Comparison of ENCODE assay signal across 17 cellular contexts in genomic region chr2:226910384-226910783, GRCh38.
DNase-seq lines count a peak whose midpoint lies in the region; ATAC-seq, FAIRE-seq and TF ChIP-seq lines count a peak whose summit lies in the region.
"Had no signal": no experiment of that assay in that cellular context is flagged by ENCODE, and none has a peak within 500 bp of the region (broad histone marks: within the 10 kb centered on the region; RNA-seq: fewer than 3 reads in every experiment).

No MANE protein-coding gene starts in this region.

- H3K4me2 ChIP-seq in DOHH2 (ENCODE audit: low read length): peak overlapping the region; percentile 94; the same call in 1 of the 2 replicates

- intact Hi-C loops in activated B cell treated with CpG ODN at 0.5 μM for 24 hours (cut with micrococcal nuclease): no loop called here

- H3K9me2 ChIP-seq in DOHH2 (replicated peaks; ENCODE audit: control insufficient read depth, low read length): no peaks in the 10 kb centered on the region

- peak; percentile 36 for FAIRE-seq in islet of Langerhans (lab: Jason Lieb, UNC)
- FAIRE-seq: G401.6, GM12891 had no signal

- no peaks in the 10 kb centered on the region for H3K27me3 Mint-ChIP-seq in IgD-negative memory B cell
- no peaks in the 10 kb centered on the region for H3K27me3 Mint-ChIP-seq in activated B cell treated with CpG ODN at 0.5 μM for 24 hours
- H3K27me3 Mint-ChIP-seq: CD4-positive, alpha-beta T cell had no signal

- peaks cover 12% of the 10 kb centered on the region for H3K36me3 Mint-ChIP-seq in IgD-negative memory B cell
- peaks cover 33% of the 10 kb centered on the region for H3K36me3 Mint-ChIP-seq in activated B cell treated with CpG ODN at 0.5 μM for 24 hours (ENCODE audit: low read depth)

- H3K27me3 ChIP-seq in DOHH2 (ENCODE audit: control insufficient read depth, low read length): no peaks in the 10 kb centered on the region

- H3K27ac Mint-ChIP-seq in IgD-negative memory B cell (peak overlapping the region; percentile 53 to 94 (median 94)), activated B cell treated with CpG ODN at 0.5 μM for 24 hours (peak overlapping the region; percentile 94)
- H3K27ac Mint-ChIP-seq: CD4-positive, alpha-beta T cell; H9 had no signal

- H4K20me1 ChIP-seq in DOHH2 (ENCODE audit: control insufficient read depth, insufficient read depth, low read depth, low read length): no peaks in the 10 kb centered on the region

- H3K4me3 ChIP-seq in DOHH2 (ENCODE audit: low read length): no peak overlapping the region

- H3K27ac ChIP-seq in DOHH2 (ENCODE audit: low read depth, low read length): no peak overlapping the region

- no peak for DNase-seq in activated B cell treated with CpG ODN at 0.5 μM for 24 hours
- no peak for DNase-seq in mesenteric fat pad (ENCODE audit: low spot score)
- no peak for DNase-seq in EL
- DNase-seq in SIG-M5 (lab: John Stamatoyannopoulos, UW): no peak
- DNase-seq: ACHN; C1 segment of cervical spinal cord; Calu3; CD4-positive, alpha-beta T cell; DMS 273 treated with DMSO at 0.1 percent for 48 hours; GOT3; H9 had no signal

- peaks cover 43% of the 10 kb centered on the region for H3K36me3 ChIP-seq in DOHH2 (ENCODE audit: control insufficient read depth, low read length)

- H3K9me3 ChIP-seq in DOHH2 (ENCODE audit: control insufficient read depth, insufficient read depth, low read length): no peaks in the 10 kb centered on the region

- H3K9me3 Mint-ChIP-seq in IgD-negative memory B cell (peaks cover 0 to 3% (median 0%) of the 10 kb centered on the region in 3 donors), activated B cell treated with CpG ODN at 0.5 μM for 24 hours (peaks cover 3% of the 10 kb centered on the region)
- H3K9me3 Mint-ChIP-seq: H9 had no signal

- no peak for TF ChIP-seq CTCF in DOHH2 (IDR thresholded peaks at IDR 0.05; ENCODE audit: low read depth, low read length, poor library complexity, severe bottlenecking)
- TF ChIP-seq CTCF in activated B cell treated with CpG ODN at 0.5 μM for 24 hours (IDR thresholded peaks at IDR 0.05): no peak

- H3K4me3 Mint-ChIP-seq in IgD-negative memory B cell: peak overlapping the region in 1 of 4 donors; percentile 51
- no peak overlapping the region for H3K4me3 Mint-ChIP-seq in activated B cell treated with CpG ODN at 0.5 μM for 24 hours
- H3K4me3 Mint-ChIP-seq: CD4-positive, alpha-beta T cell; H9 had no signal

- peaks cover 17% of the 10 kb centered on the region for H3K79me2 ChIP-seq in DOHH2 (ENCODE audit: control insufficient read depth, low read length)

- ATAC-seq in activated B cell treated with CpG ODN at 0.5 μM for 24 hours (ENCODE audit: low read depth): no peak
- ATAC-seq in HG02623 (IDR thresholded peaks at IDR 0.05; ENCODE audit: unreplicated experiment): no peak

- H3F3A ChIP-seq in DOHH2 (ENCODE audit: control insufficient read depth, insufficient read depth): peaks cover 27% of the 10 kb centered on the region

- H3K4me1 Mint-ChIP-seq in IgD-negative memory B cell (peaks cover 40 to 55% (median 46%) of the 10 kb centered on the region in 3 donors), activated B cell treated with CpG ODN at 0.5 μM for 24 hours (peaks cover 85% of the 10 kb centered on the region)
- H3K4me1 Mint-ChIP-seq: H9 had no signal

- POLR2A ChIA-PET in activated B cell treated with CpG ODN at 0.5 μM for 24 hours (lab: Charles Lee): interaction anchor here (0.8 to 1.4 kb wide), 4 partner anchors 60 to 112 kb away, joined by 3 to 14 read pairs (median 4); partner anchors contain the start of genes IRS1 and RHBDD1

- peaks cover 63% of the 10 kb centered on the region for H3K4me1 ChIP-seq in DOHH2 (ENCODE audit: control insufficient read depth, low read length)

- CTCF ChIA-PET in activated B cell treated with CpG ODN at 0.5 μM for 24 hours (lab: Charles Lee): interaction anchor here (1.6 kb wide), 1 partner anchor 75 kb away, joined by 5 read pairs; no protein-coding TSS in a partner anchor
